ENCODE assay signal across 8 cellular contexts in genomic region chr3:177427096-177427495, GRCh38.
DNase-seq lines count a peak whose midpoint lies in the region; ATAC-seq and TF ChIP-seq lines count a peak whose summit lies in the region.

No MANE protein-coding gene starts in this region.

- TF ChIP-seq POLR2A in gastroesophageal sphincter (IDR thresholded peaks at IDR 0.05): no peak

- H3K9me3 Mint-ChIP-seq in osteocyte (ENCODE audit: unreplicated experiment) (no peaks in the 10 kb centered on the region), mesothelial cell of epicardium (no peaks in the 10 kb centered on the region)

- TF ChIP-seq EP300 in gastroesophageal sphincter (IDR thresholded peaks at IDR 0.05): no peak

- H3K27ac Mint-ChIP-seq in osteocyte (ENCODE audit: unreplicated experiment) (no peak overlapping the region), mesothelial cell of epicardium (no peak overlapping the region)

- WGBS in gastroesophageal sphincter (ENCODE audit: low coverage in 1 of 2), 2 donors: 17 to 70% methylated on average over 1 to 6 of the region's 7 CpGs

- no peaks in the 10 kb centered on the region for H3K36me3 ChIP-seq in gastroesophageal sphincter

- H3K4me1 Mint-ChIP-seq in osteocyte (ENCODE audit: unreplicated experiment) (peaks cover 18% of the 10 kb centered on the region), mesothelial cell of epicardium (peaks cover 32% of the 10 kb centered on the region)

- no peak for TF ChIP-seq CTCF in osteocyte (IDR thresholded peaks at IDR 0.05)
- TF ChIP-seq CTCF in mesothelial cell of epicardium (IDR thresholded peaks at IDR 0.05; ENCODE audit: unreplicated experiment): no peak
- TF ChIP-seq CTCF in gastroesophageal sphincter (IDR thresholded peaks at IDR 0.05): no peak

- peaks cover 0 to 6% (median 0%) of the 10 kb centered on the region in 3 donors for H3K4me1 ChIP-seq in gastroesophageal sphincter

- DNase-seq in NOMO-1 treated with DMSO at 0.1 percent for 48 hours (lab: John Stamatoyannopoulos, UW; ENCODE audit: unreplicated experiment) (peak; percentile 89), osteocyte (ENCODE audit: extremely low spot score, unreplicated experiment) (no peak), mesothelial cell of epicardium (ENCODE audit: low spot score in 2 of 2, unreplicated experiment in 2 of 2) (no peak), NCI-H82 (lab: John Stamatoyannopoulos, UW) (no peak)
- peak; percentile 47 for DNase-seq in central memory CD4-positive, alpha-beta T cell

- no peak overlapping the region for H3K27ac ChIP-seq in gastroesophageal sphincter

- no peak overlapping the region for H3K4me3 ChIP-seq in gastroesophageal sphincter

- H3K9me3 ChIP-seq in gastroesophageal sphincter: no peaks in the 10 kb centered on the region

- H3K4me3 Mint-ChIP-seq in osteocyte (ENCODE audit: unreplicated experiment): no peak overlapping the region
- H3K4me3 Mint-ChIP-seq in mesothelial cell of epicardium: no peak overlapping the region

- H3K36me3 Mint-ChIP-seq in osteocyte (ENCODE audit: unreplicated experiment) (no peaks in the 10 kb centered on the region), mesothelial cell of epicardium (no peaks in the 10 kb centered on the region)

- no peaks in the 10 kb centered on the region for H3K27me3 Mint-ChIP-seq in osteocyte (ENCODE audit: unreplicated experiment)
- no peaks in the 10 kb centered on the region for H3K27me3 Mint-ChIP-seq in mesothelial cell of epicardium (ENCODE audit: low read depth)

- no peaks in the 10 kb centered on the region for H3K27me3 ChIP-seq in gastroesophageal sphincter

- ATAC-seq in GM18502 (IDR thresholded peaks at IDR 0.05; ENCODE audit: poor library complexity, unreplicated experiment): peak; percentile 99
- ATAC-seq in HG02623 (IDR thresholded peaks at IDR 0.05; ENCODE audit: unreplicated experiment): peak; percentile 99
- ATAC-seq in gastroesophageal sphincter: no peak

Comparison
In these comparisons a context has a peak if more than half of its experiments do, and no peak if none do; other contexts are left out.
1. DNase-seq: peak in NOMO-1 treated with DMSO at 0.1 percent for 48 hours (single experiment) and central memory CD4-positive, alpha-beta T cell (single experiment); none in osteocyte (single experiment), mesothelial cell of epicardium (0 of 2) and NCI-H82 (single experiment).